In genomic region chr6:33392979-33393378, GRCh38 we compare ENCODE assay signal across 1 cellular context.
TF ChIP-seq lines count a peak whose summit lies in the region.

No MANE protein-coding gene starts in this region.

TF ChIP-seq in HEK293, 187 proteins besides CTCF, POLR2A, EP300 and RAD21:
- TF ChIP-seq MEIS1 (CRISPR knock-in tag; IDR thresholded peaks at IDR 0.05; ENCODE audit: borderline replicate concordance) = no peak
- TF ChIP-seq ZNF366 (tag by site-specific recombination; conservative IDR thresholded peaks at IDR 0.05) = peak; percentile 35; the same call in 1 of the 2 replicates
- 0 out of 2 replicates have a peak, but pooled peaks have one; percentile 1 for TF ChIP-seq HOXD13 (CRISPR knock-in tag; IDR thresholded peaks at IDR 0.05; ENCODE audit: borderline replicate concordance)
- TF ChIP-seq PRDM1 (tag by site-specific recombination; IDR thresholded peaks at IDR 0.05) = peak; percentile 46; the same call in 1 of the 2 replicates
- 0 out of 2 replicates have a peak, but pooled peaks have one; percentile 4 for TF ChIP-seq ZNF654 (tag by site-specific recombination; IDR thresholded peaks at IDR 0.05; ENCODE audit: low read depth)
